ENCODE assay signal across 8 cellular contexts in the genomic region with DNA sequence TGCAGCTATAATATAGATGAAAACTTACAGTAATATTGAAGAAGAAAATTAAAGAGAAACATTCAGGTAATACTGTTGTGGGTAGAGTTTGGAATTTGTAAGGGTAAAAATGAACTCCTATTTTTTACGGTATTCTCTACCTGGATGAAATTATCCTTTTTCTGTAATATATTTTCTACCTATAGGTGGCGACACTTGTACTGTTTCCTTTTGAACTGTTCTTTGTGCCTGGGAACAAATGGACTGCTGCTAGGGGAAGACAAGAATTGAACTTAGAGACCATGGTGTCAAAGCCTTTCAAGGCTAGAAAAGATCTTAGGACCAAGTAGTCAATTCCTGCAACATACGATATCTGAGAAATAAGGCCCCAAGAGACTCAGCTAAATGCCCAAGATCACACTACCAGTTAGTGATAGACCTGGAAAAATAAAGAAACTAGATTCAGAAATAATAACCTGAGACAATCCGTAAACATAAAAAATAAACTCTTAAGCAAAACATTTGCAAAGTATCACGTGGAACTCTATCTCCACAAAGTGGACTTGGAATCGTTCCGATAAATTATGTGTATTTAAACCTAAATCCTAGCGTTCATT.
DNase-seq lines count a peak whose midpoint lies in the region; ATAC-seq and TF ChIP-seq lines count a peak whose summit lies in the region.

No MANE protein-coding gene starts in this region.

- no peak overlapping the region for H3K27ac ChIP-seq in transverse colon

- no peak for DNase-seq in natural killer cell
- no peak for DNase-seq in natural killer cell treated with Interleukin-12 subunit alpha and Interleukin-12 subunit beta and Interleukin-15 and Interleukin-18, amount 100 ng/mL, for 72 hours (ENCODE audit: low spot score)
- DNase-seq in NCI-H748 treated with DMSO at 0.1 percent for 48 hours (lab: John Stamatoyannopoulos, UW) = peak; percentile 35
- DNase-seq in fibroblast of pulmonary artery (ENCODE audit: low read depth) = no peak
- DNase-seq in transverse colon = no peak
- no peak for DNase-seq in stimulated activated CD4-positive, alpha-beta T cell treated with anti-CD3 and anti-CD28 coated beads, Interleukin-15, amount 100 ng/mL, for 24 hours
- no peak for DNase-seq in NCI-H2196 (lab: John Stamatoyannopoulos, UW; ENCODE audit: unreplicated experiment)

- H3K9me3 Mint-ChIP-seq in natural killer cell = peaks cover 0 to 2% of the 10 kb centered on the region in 2 donors
- H3K9me3 Mint-ChIP-seq in natural killer cell treated with Interleukin-12 subunit alpha and Interleukin-12 subunit beta and Interleukin-15 and Interleukin-18, amount 100 ng/mL, for 72 hours = no peaks in the 10 kb centered on the region

- TF ChIP-seq CTCF in natural killer cell (IDR thresholded peaks at IDR 0.05) (peak; percentile 17), fibroblast of pulmonary artery (IDR thresholded peaks at IDR 0.05; ENCODE audit: low read length, missing control alignments) (peak; percentile 22), transverse colon (IDR thresholded peaks at IDR 0.05) (peak in 4 of 5 experiments; percentile 38 to 54 (median 50))

- intact Hi-C loops in natural killer cell (cut with micrococcal nuclease) (no loop called here), transverse colon (cut with DNase I; ENCODE audit: low total_unique reads) (loop anchor here (10.0 kb wide), 1 partner anchor 394 kb away; no protein-coding TSS in a partner anchor)

- H3K27ac Mint-ChIP-seq in natural killer cell = no peak overlapping the region
- no peak overlapping the region for H3K27ac Mint-ChIP-seq in natural killer cell treated with Interleukin-12 subunit alpha and Interleukin-12 subunit beta and Interleukin-15 and Interleukin-18, amount 100 ng/mL, for 72 hours

- H3K4me1 Mint-ChIP-seq in natural killer cell = no peaks in the 10 kb centered on the region
- no peaks in the 10 kb centered on the region for H3K4me1 Mint-ChIP-seq in natural killer cell treated with Interleukin-12 subunit alpha and Interleukin-12 subunit beta and Interleukin-15 and Interleukin-18, amount 100 ng/mL, for 72 hours (ENCODE audit: low read depth in 2 of 2)

- no peaks in the 10 kb centered on the region for H3K4me1 ChIP-seq in transverse colon

- H3K9me3 ChIP-seq in transverse colon = no peaks in the 10 kb centered on the region

- TF ChIP-seq POLR2A in transverse colon (IDR thresholded peaks at IDR 0.05) = no peak

- TF ChIP-seq EP300 in transverse colon (IDR thresholded peaks at IDR 0.05; ENCODE audit: low read depth) = no peak

- in situ Hi-C loops in transverse colon (cut with MboI; ENCODE audit: low pct_ligation_motif_present in 1 of 4, low pct_unique_long_range_greater_than_20kb in 1 of 4, low sequenced_read_pairs in 3 of 4) = loop anchor here in 1 of 4 donors (25.0 kb wide), 1 partner anchor 381 kb away; a partner anchor contains a TSS

- ATAC-seq in natural killer cell (no peak), HG03521 (IDR thresholded peaks at IDR 0.05; ENCODE audit: unreplicated experiment) (no peak)
- ATAC-seq in natural killer cell treated with Interleukin-12 subunit alpha and Interleukin-12 subunit beta and Interleukin-15 and Interleukin-18, amount 100 ng/mL, for 72 hours = no peak

- H3K36me3 ChIP-seq in transverse colon = no peaks in the 10 kb centered on the region

- H3K4me3 ChIP-seq in fibroblast of pulmonary artery (replicated peaks; ENCODE audit: low read depth, low read length) (no peak overlapping the region), transverse colon (no peak overlapping the region)

- no peaks in the 10 kb centered on the region for H3K27me3 ChIP-seq in transverse colon

- H3K36me3 Mint-ChIP-seq in natural killer cell = no peaks in the 10 kb centered on the region
- no peaks in the 10 kb centered on the region for H3K36me3 Mint-ChIP-seq in natural killer cell treated with Interleukin-12 subunit alpha and Interleukin-12 subunit beta and Interleukin-15 and Interleukin-18, amount 100 ng/mL, for 72 hours

- no peaks in the 10 kb centered on the region for H3K27me3 Mint-ChIP-seq in natural killer cell (ENCODE audit: low read depth in 2 of 2)
- H3K27me3 Mint-ChIP-seq in natural killer cell treated with Interleukin-12 subunit alpha and Interleukin-12 subunit beta and Interleukin-15 and Interleukin-18, amount 100 ng/mL, for 72 hours = no peaks in the 10 kb centered on the region

- 69 to 74% methylated on average over 8 of the region's 8 CpGs for WGBS in transverse colon (ENCODE audit: low coverage in 1 of 2), 2 donors

- no peak overlapping the region for H3K4me3 Mint-ChIP-seq in natural killer cell
- H3K4me3 Mint-ChIP-seq in natural killer cell treated with Interleukin-12 subunit alpha and Interleukin-12 subunit beta and Interleukin-15 and Interleukin-18, amount 100 ng/mL, for 72 hours = no peak overlapping the region
